Comparison of ENCODE assay signal across 3 cellular contexts in the genomic region with DNA sequence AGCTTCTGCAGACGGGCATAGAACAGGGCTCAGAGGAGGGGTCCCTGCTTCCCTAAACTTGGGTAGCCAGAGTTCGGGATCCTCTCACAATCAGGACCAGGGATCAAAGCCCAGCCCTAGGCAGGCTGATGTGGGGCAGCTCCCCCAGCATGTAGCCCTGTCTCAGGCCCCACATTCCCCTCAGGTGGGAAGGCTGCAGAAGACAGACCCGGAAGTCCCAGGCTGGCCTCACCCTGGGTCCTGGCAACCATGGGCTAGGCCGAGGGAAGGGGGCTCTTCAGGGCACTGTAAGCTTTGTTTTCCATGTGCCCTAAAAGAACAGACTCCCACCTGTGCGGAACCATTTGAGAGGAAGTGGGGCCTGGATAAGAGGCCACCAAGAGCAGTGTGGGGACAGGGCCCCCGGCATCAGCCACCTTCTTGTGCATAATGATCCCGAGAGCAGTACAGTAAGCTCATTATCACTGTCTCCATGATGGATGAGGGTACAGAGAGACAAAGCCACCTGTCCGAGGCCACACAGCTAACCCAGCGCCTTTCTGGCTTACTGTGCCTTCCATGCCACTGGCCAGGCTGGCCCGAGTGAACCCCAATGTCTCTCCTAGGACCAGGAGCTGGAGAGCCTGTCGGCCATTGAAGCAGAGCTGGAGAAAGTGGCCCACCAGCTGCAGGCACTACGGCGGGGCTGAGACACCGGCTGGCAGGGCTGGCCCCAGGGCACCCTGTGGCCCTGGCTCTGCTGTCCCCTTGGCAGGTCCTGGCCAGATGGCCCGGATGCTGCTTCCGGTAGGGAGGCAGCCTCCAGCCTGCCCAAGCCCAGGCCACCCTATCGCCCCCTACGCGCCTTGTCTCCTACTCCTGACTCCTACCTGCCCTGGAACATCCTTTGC.
A peak's percentile ranks its signal among the peaks of the same experiment; 100 is the strongest.
TF ChIP-seq lines count a peak whose summit lies in the region.

No MANE protein-coding gene starts in this region.

TF ChIP-seq in GM23338, 12 proteins besides CTCF, POLR2A, EP300 and RAD21 (continues in another document):
- TF ChIP-seq NANOG (IDR thresholded peaks at IDR 0.05; ENCODE audit: borderline replicate concordance) = no peak
- no peak for TF ChIP-seq POLR2AphosphoS5 (IDR thresholded peaks at IDR 0.05; ENCODE audit: low read depth)
- TF ChIP-seq ZNF114 (CRISPR knock-in tag; IDR thresholded peaks at IDR 0.05) = no peak
- no peak for TF ChIP-seq ETS1 (IDR thresholded peaks at IDR 0.05)
- TF ChIP-seq STAT1 (IDR thresholded peaks at IDR 0.05; ENCODE audit: unreplicated experiment) = no peak
- no peak for TF ChIP-seq EZH2phosphoT487 (IDR thresholded peaks at IDR 0.05; ENCODE audit: unreplicated experiment)
- TF ChIP-seq, protein P1, sequence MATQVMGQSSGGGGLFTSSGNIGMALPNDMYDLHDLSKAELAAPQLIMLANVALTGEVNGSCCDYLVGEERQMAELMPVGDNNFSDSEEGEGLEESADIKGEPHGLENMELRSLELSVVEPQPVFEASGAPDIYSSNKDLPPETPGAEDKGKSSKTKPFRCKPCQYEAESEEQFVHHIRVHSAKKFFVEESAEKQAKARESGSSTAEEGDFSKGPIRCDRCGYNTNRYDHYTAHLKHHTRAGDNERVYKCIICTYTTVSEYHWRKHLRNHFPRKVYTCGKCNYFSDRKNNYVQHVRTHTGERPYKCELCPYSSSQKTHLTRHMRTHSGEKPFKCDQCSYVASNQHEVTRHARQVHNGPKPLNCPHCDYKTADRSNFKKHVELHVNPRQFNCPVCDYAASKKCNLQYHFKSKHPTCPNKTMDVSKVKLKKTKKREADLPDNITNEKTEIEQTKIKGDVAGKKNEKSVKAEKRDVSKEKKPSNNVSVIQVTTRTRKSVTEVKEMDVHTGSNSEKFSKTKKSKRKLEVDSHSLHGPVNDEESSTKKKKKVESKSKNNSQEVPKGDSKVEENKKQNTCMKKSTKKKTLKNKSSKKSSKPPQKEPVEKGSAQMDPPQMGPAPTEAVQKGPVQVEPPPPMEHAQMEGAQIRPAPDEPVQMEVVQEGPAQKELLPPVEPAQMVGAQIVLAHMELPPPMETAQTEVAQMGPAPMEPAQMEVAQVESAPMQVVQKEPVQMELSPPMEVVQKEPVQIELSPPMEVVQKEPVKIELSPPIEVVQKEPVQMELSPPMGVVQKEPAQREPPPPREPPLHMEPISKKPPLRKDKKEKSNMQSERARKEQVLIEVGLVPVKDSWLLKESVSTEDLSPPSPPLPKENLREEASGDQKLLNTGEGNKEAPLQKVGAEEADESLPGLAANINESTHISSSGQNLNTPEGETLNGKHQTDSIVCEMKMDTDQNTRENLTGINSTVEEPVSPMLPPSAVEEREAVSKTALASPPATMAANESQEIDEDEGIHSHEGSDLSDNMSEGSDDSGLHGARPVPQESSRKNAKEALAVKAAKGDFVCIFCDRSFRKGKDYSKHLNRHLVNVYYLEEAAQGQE (IDR thresholded peaks at IDR 0.05; ENCODE audit: unreplicated experiment) = no peak
- TF ChIP-seq JUNB (IDR thresholded peaks at IDR 0.05; ENCODE audit: unreplicated experiment) = no peak
- no peak for TF ChIP-seq CREB1 (CRISPR knock-in tag; IDR thresholded peaks at IDR 0.05; ENCODE audit: low read depth)

TF ChIP-seq in SK-N-SH, 30 proteins besides CTCF, POLR2A, EP300 and RAD21:
- no peak for TF ChIP-seq FOXM1 (IDR thresholded peaks at IDR 0.05; ENCODE audit: low read depth)
- TF ChIP-seq, protein P1 (IDR thresholded peaks at IDR 0.05; ENCODE audit: low read depth, low read length) = no peak
- no peak for TF ChIP-seq TAF1 (IDR thresholded peaks at IDR 0.05; ENCODE audit: borderline replicate concordance, low read depth, low read length)
- TF ChIP-seq MAX (IDR thresholded peaks at IDR 0.05; ENCODE audit: low read depth) = no peak
- 0 out of 2 replicates have a peak, but pooled peaks have one; percentile 28 for TF ChIP-seq FOXJ3 (CRISPR knock-in tag; IDR thresholded peaks at IDR 0.05)
- no peak for TF ChIP-seq NRF1 (IDR thresholded peaks at IDR 0.05; ENCODE audit: low read depth, low read length)
- TF ChIP-seq PBX3 (IDR thresholded peaks at IDR 0.05) = no peak
- no peak for TF ChIP-seq RFX5 (IDR thresholded peaks at IDR 0.05; ENCODE audit: low read length)
- no peak for TF ChIP-seq IRF3 (IDR thresholded peaks at IDR 0.05; ENCODE audit: low read depth, low read length)
- TF ChIP-seq GATA2 (CRISPR knock-in tag; IDR thresholded peaks at IDR 0.05) = peak; percentile 21; the same call in 1 of the 2 replicates

TF ChIP-seq in H1, 55 proteins besides CTCF, POLR2A, EP300 and RAD21:
- TF ChIP-seq YY1 (IDR thresholded peaks at IDR 0.05; ENCODE audit: low read depth, low read length) = 0 out of 2 replicates have a peak, but pooled peaks have one; percentile 7
- TF ChIP-seq, protein P2, sequence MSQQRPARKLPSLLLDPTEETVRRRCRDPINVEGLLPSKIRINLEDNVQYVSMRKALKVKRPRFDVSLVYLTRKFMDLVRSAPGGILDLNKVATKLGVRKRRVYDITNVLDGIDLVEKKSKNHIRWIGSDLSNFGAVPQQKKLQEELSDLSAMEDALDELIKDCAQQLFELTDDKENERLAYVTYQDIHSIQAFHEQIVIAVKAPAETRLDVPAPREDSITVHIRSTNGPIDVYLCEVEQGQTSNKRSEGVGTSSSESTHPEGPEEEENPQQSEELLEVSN (IDR thresholded peaks at IDR 0.05) = no peak
